Comparison of ENCODE assay signal across 1 cellular context in genomic region chr11:69674886-69675714, GRCh38.
TF ChIP-seq lines count a peak whose summit lies in the region.

Gene LTO1 (minus strand): TSS chr11:69675353. CDS start chr11:69675239, 114 bp downstream.

TF ChIP-seq in HepG2, 621 proteins besides CTCF, POLR2A, EP300 and RAD21 (continued from another document and continues in another):
- TF ChIP-seq HNRNPH1 (optimal IDR thresholded peaks at IDR 0.05; ENCODE audit: low read depth, low read length) = no peak
- TF ChIP-seq ZFX (CRISPR knock-in tag; IDR thresholded peaks at IDR 0.05; ENCODE audit: low read depth) = peak; percentile 92
- TF ChIP-seq ZFY (CRISPR knock-in tag; IDR thresholded peaks at IDR 0.05) = peak; percentile 96
- peak; percentile 81; the same call in 1 of the 2 replicates for TF ChIP-seq CHD4 (IDR thresholded peaks at IDR 0.05; ENCODE audit: borderline replicate concordance, low read length)
- no peak for TF ChIP-seq HOXA7 (CRISPR knock-in tag; IDR thresholded peaks at IDR 0.05)
- TF ChIP-seq ZKSCAN8 (CRISPR knock-in tag; IDR thresholded peaks at IDR 0.05; ENCODE audit: borderline replicate concordance) = no peak; the same call in 1 of the 2 replicates
- no peak for TF ChIP-seq MLX (CRISPR knock-in tag; IDR thresholded peaks at IDR 0.05)
- peak; percentile 30; the same call in 1 of the 2 replicates for TF ChIP-seq KLF11 (CRISPR knock-in tag; IDR thresholded peaks at IDR 0.05)
- TF ChIP-seq PRPF4 (IDR thresholded peaks at IDR 0.05; ENCODE audit: low read depth, low read length, poor library complexity, severe bottlenecking) = no peak
- 0 out of 2 replicates have a peak, but pooled peaks have one; percentile 9 for TF ChIP-seq MEIS2 (CRISPR knock-in tag; IDR thresholded peaks at IDR 0.05)
- TF ChIP-seq ZNF790 (CRISPR knock-in tag; IDR thresholded peaks at IDR 0.05; ENCODE audit: borderline replicate concordance) = peak; percentile 73; the same call in 1 of the 2 replicates
- TF ChIP-seq SKI (IDR thresholded peaks at IDR 0.05; ENCODE audit: partially characterized antibody) = peak; percentile 58
- peak; percentile 94; the same call in 1 of the 2 replicates for TF ChIP-seq ZZZ3 (CRISPR knock-in tag; IDR thresholded peaks at IDR 0.05; ENCODE audit: borderline replicate concordance)
- 0 out of 2 replicates have a peak, but pooled peaks have one; percentile 74 for TF ChIP-seq ATF5 (CRISPR knock-in tag; IDR thresholded peaks at IDR 0.05; ENCODE audit: low read depth)
- TF ChIP-seq ZNF782 (CRISPR knock-in tag; IDR thresholded peaks at IDR 0.05; ENCODE audit: borderline replicate concordance) = peak; percentile 81; the same call in 1 of the 2 replicates
- peak; percentile 79; the same call in 1 of the 2 replicates for TF ChIP-seq KDM4B (CRISPR knock-in tag; IDR thresholded peaks at IDR 0.05)
- no peak; the same call in 1 of the 2 replicates for TF ChIP-seq NCOR1 (IDR thresholded peaks at IDR 0.05; ENCODE audit: borderline replicate concordance, low read length)
- no peak for TF ChIP-seq ZNF235 (CRISPR knock-in tag; IDR thresholded peaks at IDR 0.05; ENCODE audit: borderline replicate concordance)
- peak; percentile 86 for TF ChIP-seq ZNF691 (CRISPR knock-in tag; IDR thresholded peaks at IDR 0.05; ENCODE audit: borderline replicate concordance, low read depth)
- no peak for TF ChIP-seq CAMTA2 (CRISPR knock-in tag; IDR thresholded peaks at IDR 0.05; ENCODE audit: borderline replicate concordance)
- peak; percentile 64; the same call in 1 of the 2 replicates for TF ChIP-seq TBX2 (CRISPR knock-in tag; IDR thresholded peaks at IDR 0.05; ENCODE audit: borderline replicate concordance)
- no peak for TF ChIP-seq ZNF879 (CRISPR knock-in tag; IDR thresholded peaks at IDR 0.05)
- peak; percentile 83 for TF ChIP-seq PRDM10 (CRISPR knock-in tag; IDR thresholded peaks at IDR 0.05; ENCODE audit: low read depth)
- 0 out of 2 replicates have a peak, but pooled peaks have one; percentile 35 for TF ChIP-seq FLYWCH1 (CRISPR knock-in tag; IDR thresholded peaks at IDR 0.05)
- peak; percentile 98 for TF ChIP-seq YEATS2 (CRISPR knock-in tag; IDR thresholded peaks at IDR 0.05; ENCODE audit: borderline replicate concordance)
- TF ChIP-seq ZNF274 (CRISPR knock-in tag; IDR thresholded peaks at IDR 0.05) = peak; percentile 49; the same call in 1 of the 2 replicates
- TF ChIP-seq ARID4A (CRISPR knock-in tag; IDR thresholded peaks at IDR 0.05; ENCODE audit: borderline replicate concordance) = peak; percentile 98
- TF ChIP-seq EED (CRISPR knock-in tag; IDR thresholded peaks at IDR 0.05) = peak; percentile 54; the same call in 1 of the 2 replicates
- no peak for TF ChIP-seq HDAC6 (IDR thresholded peaks at IDR 0.05; ENCODE audit: low read depth, low read length)
- TF ChIP-seq NR1H2 (CRISPR knock-in tag; IDR thresholded peaks at IDR 0.05; ENCODE audit: borderline replicate concordance, low read depth) = no peak
- TF ChIP-seq PAXIP1 (CRISPR knock-in tag; conservative IDR thresholded peaks at IDR 0.05) = peak; percentile 50; the same call in 1 of the 2 replicates
- peak; percentile 66; the same call in 1 of the 2 replicates for TF ChIP-seq ZIK1 (CRISPR knock-in tag; IDR thresholded peaks at IDR 0.05; ENCODE audit: borderline replicate concordance, low read depth)
- peak; percentile 55 for TF ChIP-seq FOSL2 (CRISPR knock-in tag; IDR thresholded peaks at IDR 0.05)
- TF ChIP-seq ZNF772 (CRISPR knock-in tag; IDR thresholded peaks at IDR 0.05) = peak; percentile 72; the same call in 1 of the 2 replicates
- TF ChIP-seq ZNF367 (CRISPR knock-in tag; IDR thresholded peaks at IDR 0.05; ENCODE audit: borderline replicate concordance) = no peak
- TF ChIP-seq ZBTB14 (CRISPR knock-in tag; IDR thresholded peaks at IDR 0.05) = no peak; the same call in 1 of the 2 replicates
- no peak; the same call in 1 of the 2 replicates for TF ChIP-seq ZHX2 (IDR thresholded peaks at IDR 0.05; ENCODE audit: low read depth)
- TF ChIP-seq ZHX2 (CRISPR knock-in tag; IDR thresholded peaks at IDR 0.05; ENCODE audit: borderline replicate concordance) = no peak
- no peak for TF ChIP-seq TCF7L2 (IDR thresholded peaks at IDR 0.05; ENCODE audit: low read depth, low read length)
